Comparison of ENCODE assay signal across 28 cellular contexts in the genomic region with DNA sequence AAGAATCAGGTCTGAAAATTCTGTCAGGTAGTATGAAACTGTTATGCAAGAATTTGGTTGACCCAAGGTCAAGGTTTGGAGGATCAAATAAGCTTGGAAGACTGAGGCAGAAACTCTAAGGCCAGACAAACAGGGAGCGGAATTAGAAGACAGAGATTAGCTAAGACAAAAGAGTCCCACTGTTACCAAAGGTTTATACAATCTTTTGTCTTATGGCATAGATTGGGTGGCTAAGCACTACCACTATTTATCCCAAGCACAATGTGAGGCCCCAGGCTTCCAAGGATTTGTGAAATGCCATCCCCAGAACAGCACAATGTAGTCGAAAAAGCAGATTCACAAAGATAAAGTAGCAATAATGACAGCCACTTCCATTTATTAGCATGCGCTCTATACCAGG.
"Had no signal": no experiment of that assay in that cellular context is flagged by ENCODE, and none has a peak within 500 bp of the region (broad histone marks: within the 10 kb centered on the region; RNA-seq: fewer than 3 reads in every experiment).

No MANE protein-coding gene starts in this region.

- H3K4me3 Mint-ChIP-seq: activated B cell treated with CpG ODN at 0.5 μM for 24 hours; activated CD4-positive, alpha-beta T cell treated with anti-CD3 and anti-CD28 coated beads, Interleukin-2, amount 10 ng/mL, durations not matched to agents 24 days and 14 days; activated naive CD4-positive, alpha-beta T cell treated with anti-CD3 and anti-CD28 coated beads, Interleukin-2, amount 10 ng/mL, durations not matched to agents 7 days and 5 days; activated naive CD8-positive, alpha-beta T cell treated with anti-CD3 and anti-CD28 coated beads for 36 hours; activated T-cell treated with anti-CD3 and anti-CD28 coated beads, Interleukin-2, amount 50 U/mL, for 4 hours; activated T-helper 17 cell treated with anti-CD3 and anti-CD28 coated beads, Interleukin-2, amount 50 U/mL, for 72 hours had no signal

- DNase-seq: activated B cell treated with CpG ODN at 0.5 μM for 24 hours; activated CD4-positive, alpha-beta T cell treated with anti-CD3 and anti-CD28 coated beads for 1 hour; activated CD4-positive, alpha-beta T cell treated with anti-CD3 and anti-CD28 coated beads, Interleukin-2, amount 10 ng/mL, durations not matched to agents 24 days and 14 days; activated CD4-positive, alpha-beta T cell treated with anti-CD3 and anti-CD28 coated beads, Interleukin-2, amount 50 U/mL, for 48 hours; activated gamma-delta T cell treated with Interleukin-2 at 50 U/mL for 16 hours; activated naive CD4-positive, alpha-beta T cell treated with anti-CD3 and anti-CD28 coated beads, Interleukin-2, amount 10 ng/mL, durations not matched to agents 7 days and 5 days; activated naive CD8-positive, alpha-beta T cell treated with anti-CD3 and anti-CD28 coated beads for 36 hours; activated T-cell treated with anti-CD3 and anti-CD28 coated beads, Interleukin-2, amount 50 U/mL, for 4 hours; brain microvascular endothelial cell; cerebellar nuclear complex; NCI-H1092 treated with DMSO at 0.1 percent for 48 hours; NCI-H1417 treated with DMSO at 0.1 percent for 48 hours; NCI-H1694; NCI-H2029; NCI-H2107; NCI-H2171 treated with DMSO at 0.1 percent for 48 hours; NCI-H226; NCI-H510A; NCI-H69; NK-92 treated with Interleukin-12 subunit alpha and Interleukin-12 subunit beta, amount 100 ng/mL, for 24 hours; Peyer's patch; Right ventricle myocardium superior; SJCRH30; SK-N-SH; SW 1271 had no signal

- H3K27me3 Mint-ChIP-seq: activated B cell treated with CpG ODN at 0.5 μM for 24 hours; activated CD4-positive, alpha-beta T cell treated with anti-CD3 and anti-CD28 coated beads, Interleukin-2, amount 10 ng/mL, durations not matched to agents 24 days and 14 days; activated naive CD4-positive, alpha-beta T cell treated with anti-CD3 and anti-CD28 coated beads, Interleukin-2, amount 10 ng/mL, durations not matched to agents 7 days and 5 days; activated naive CD8-positive, alpha-beta T cell treated with anti-CD3 and anti-CD28 coated beads for 36 hours; activated T-helper 17 cell treated with anti-CD3 and anti-CD28 coated beads, Interleukin-2, amount 50 U/mL, for 72 hours had no signal

- H3K27me3 ChIP-seq: brain microvascular endothelial cell, cardiac muscle cell, Peyer's patch, SJCRH30 had no signal

- H3K36me3 Mint-ChIP-seq: activated naive CD4-positive, alpha-beta T cell treated with anti-CD3 and anti-CD28 coated beads, Interleukin-2, amount 10 ng/mL, durations not matched to agents 7 days and 5 days; activated naive CD8-positive, alpha-beta T cell treated with anti-CD3 and anti-CD28 coated beads for 36 hours had no signal

- H3K4me2 ChIP-seq: SK-N-SH had no signal

- H3K27ac Mint-ChIP-seq: activated B cell treated with CpG ODN at 0.5 μM for 24 hours; activated CD4-positive, alpha-beta T cell treated with anti-CD3 and anti-CD28 coated beads, Interleukin-2, amount 10 ng/mL, durations not matched to agents 24 days and 14 days; activated naive CD4-positive, alpha-beta T cell treated with anti-CD3 and anti-CD28 coated beads, Interleukin-2, amount 10 ng/mL, durations not matched to agents 7 days and 5 days; activated naive CD8-positive, alpha-beta T cell treated with anti-CD3 and anti-CD28 coated beads for 36 hours; activated T-helper 17 cell treated with anti-CD3 and anti-CD28 coated beads, Interleukin-2, amount 50 U/mL, for 72 hours had no signal

- H3K27ac ChIP-seq: brain microvascular endothelial cell, cardiac muscle cell, Peyer's patch, RWPE1, SJCRH30 had no signal

- H3K9me3 ChIP-seq: Peyer's patch, SK-N-SH had no signal

- H3K4me1 Mint-ChIP-seq: activated B cell treated with CpG ODN at 0.5 μM for 24 hours; activated CD4-positive, alpha-beta T cell treated with anti-CD3 and anti-CD28 coated beads, Interleukin-2, amount 10 ng/mL, durations not matched to agents 24 days and 14 days; activated naive CD4-positive, alpha-beta T cell treated with anti-CD3 and anti-CD28 coated beads, Interleukin-2, amount 10 ng/mL, durations not matched to agents 7 days and 5 days; activated naive CD8-positive, alpha-beta T cell treated with anti-CD3 and anti-CD28 coated beads for 36 hours; activated T-helper 17 cell treated with anti-CD3 and anti-CD28 coated beads, Interleukin-2, amount 50 U/mL, for 72 hours had no signal

- H3K4me1 ChIP-seq: Peyer's patch, SJCRH30 had no signal

- H3K36me3 ChIP-seq: brain microvascular endothelial cell, cardiac muscle cell, Peyer's patch, SJCRH30 had no signal

- ATAC-seq: activated T-cell treated with anti-CD3 and anti-CD28 coated beads, Interleukin-2, amount 50 U/mL, for 4 hours; activated T-helper 17 cell treated with anti-CD3 and anti-CD28 coated beads, Interleukin-2, amount 50 U/mL, for 72 hours had no signal

- H3K4me3 ChIP-seq: cardiac muscle cell, Peyer's patch, SJCRH30 had no signal

- H3K9ac ChIP-seq: SK-N-SH had no signal

- H3K9me3 Mint-ChIP-seq: activated B cell treated with CpG ODN at 0.5 μM for 24 hours; activated CD4-positive, alpha-beta T cell treated with anti-CD3 and anti-CD28 coated beads, Interleukin-2, amount 10 ng/mL, durations not matched to agents 24 days and 14 days; activated naive CD4-positive, alpha-beta T cell treated with anti-CD3 and anti-CD28 coated beads, Interleukin-2, amount 10 ng/mL, durations not matched to agents 7 days and 5 days; activated naive CD8-positive, alpha-beta T cell treated with anti-CD3 and anti-CD28 coated beads for 36 hours; activated T-cell treated with anti-CD3 and anti-CD28 coated beads, Interleukin-2, amount 50 U/mL, for 4 hours; activated T-helper 17 cell treated with anti-CD3 and anti-CD28 coated beads, Interleukin-2, amount 50 U/mL, for 72 hours had no signal
